8 cellular contexts compared by ENCODE assay signal in the genomic region with DNA sequence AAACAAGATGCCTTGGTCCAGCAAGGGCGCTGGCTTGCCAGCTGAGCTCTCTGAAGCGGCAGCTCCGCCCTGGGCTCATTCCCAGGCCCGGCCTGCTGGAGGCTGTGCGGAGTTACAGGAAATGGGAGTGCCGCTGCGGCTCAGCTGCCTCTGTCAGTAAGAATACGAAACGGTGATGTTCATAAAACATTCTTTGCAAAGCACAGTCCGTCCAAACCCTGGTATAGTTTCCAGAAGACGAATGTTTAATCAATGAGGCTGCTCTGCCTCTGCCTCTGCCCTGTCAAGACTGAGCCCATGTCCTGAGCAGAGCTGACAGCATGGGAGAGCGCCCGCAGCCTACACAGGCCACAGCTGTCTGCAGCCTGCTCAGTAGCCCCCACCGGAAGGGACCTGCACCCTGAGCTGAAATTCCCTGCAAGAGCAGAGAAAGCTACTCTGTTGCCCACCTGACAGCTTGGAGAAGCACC.
DNase-seq lines count a peak whose midpoint lies in the region; ATAC-seq and TF ChIP-seq lines count a peak whose summit lies in the region.

No MANE protein-coding gene starts in this region.

- H3K9me3 ChIP-seq in heart right ventricle, result no peaks in the 10 kb centered on the region

- peak overlapping the region; percentile 20 to 85 (median 73) for H3K27ac ChIP-seq in heart right ventricle

- peaks cover 7% of the 10 kb centered on the region for H3K27me3 Mint-ChIP-seq in activated CD4-positive, alpha-beta T cell treated with anti-CD3 and anti-CD28 coated beads, Interleukin-2, amount 10 ng/mL, durations not matched to agents 24 days and 14 days
- peaks cover 3% of the 10 kb centered on the region for H3K27me3 Mint-ChIP-seq in activated naive CD8-positive, alpha-beta T cell treated with anti-CD3 and anti-CD28 coated beads, Interleukin-2, amount 10 ng/mL, durations not matched to agents 7 days and 5 days
- peaks cover 4% of the 10 kb centered on the region for H3K27me3 Mint-ChIP-seq in activated CD4-positive, alpha-beta memory T cell treated with anti-CD3 and anti-CD28 coated beads, Interleukin-2, amount 10 ng/mL, durations not matched to agents 7 days and 5 days

- H3K36me3 ChIP-seq in heart right ventricle, result peaks cover 0 to 25% (median 5%) of the 10 kb centered on the region in 9 donors

- H3K9me3 Mint-ChIP-seq in activated CD4-positive, alpha-beta T cell treated with anti-CD3 and anti-CD28 coated beads, Interleukin-2, amount 10 ng/mL, durations not matched to agents 24 days and 14 days, result no peaks in the 10 kb centered on the region
- no peaks in the 10 kb centered on the region for H3K9me3 Mint-ChIP-seq in activated naive CD8-positive, alpha-beta T cell treated with anti-CD3 and anti-CD28 coated beads, Interleukin-2, amount 10 ng/mL, durations not matched to agents 7 days and 5 days
- H3K9me3 Mint-ChIP-seq in activated CD4-positive, alpha-beta memory T cell treated with anti-CD3 and anti-CD28 coated beads, Interleukin-2, amount 10 ng/mL, durations not matched to agents 7 days and 5 days, result no peaks in the 10 kb centered on the region

- peaks cover 14% of the 10 kb centered on the region for H3K4me1 Mint-ChIP-seq in activated CD4-positive, alpha-beta T cell treated with anti-CD3 and anti-CD28 coated beads, Interleukin-2, amount 10 ng/mL, durations not matched to agents 24 days and 14 days
- H3K4me1 Mint-ChIP-seq in activated naive CD8-positive, alpha-beta T cell treated with anti-CD3 and anti-CD28 coated beads, Interleukin-2, amount 10 ng/mL, durations not matched to agents 7 days and 5 days, result peaks cover 7% of the 10 kb centered on the region
- peaks cover 5% of the 10 kb centered on the region for H3K4me1 Mint-ChIP-seq in activated CD4-positive, alpha-beta memory T cell treated with anti-CD3 and anti-CD28 coated beads, Interleukin-2, amount 10 ng/mL, durations not matched to agents 7 days and 5 days

- DNase-seq in activated CD4-positive, alpha-beta T cell treated with anti-CD3 and anti-CD28 coated beads, Interleukin-2, amount 10 ng/mL, durations not matched to agents 24 days and 14 days, result peak; percentile 65
- DNase-seq in activated CD4-positive, alpha-beta T cell treated with anti-CD3 and anti-CD28 coated beads for 1 hour, result no peak
- no peak for DNase-seq in activated naive CD8-positive, alpha-beta T cell treated with anti-CD3 and anti-CD28 coated beads, Interleukin-2, amount 10 ng/mL, durations not matched to agents 7 days and 5 days
- peak; percentile 78 to 87 for DNase-seq in heart right ventricle
- DNase-seq in pons (ENCODE audit: low spot score), result peak; percentile 71
- no peak for DNase-seq in activated CD4-positive, alpha-beta memory T cell treated with anti-CD3 and anti-CD28 coated beads, Interleukin-2, amount 10 ng/mL, durations not matched to agents 7 days and 5 days
- DNase-seq in COR-L47 (lab: John Stamatoyannopoulos, UW), result no peak

- H3K4me3 Mint-ChIP-seq in activated CD4-positive, alpha-beta T cell treated with anti-CD3 and anti-CD28 coated beads, Interleukin-2, amount 10 ng/mL, durations not matched to agents 24 days and 14 days, result no peak overlapping the region
- peak overlapping the region; percentile 24 for H3K4me3 Mint-ChIP-seq in activated naive CD8-positive, alpha-beta T cell treated with anti-CD3 and anti-CD28 coated beads, Interleukin-2, amount 10 ng/mL, durations not matched to agents 7 days and 5 days
- H3K4me3 Mint-ChIP-seq in activated CD4-positive, alpha-beta memory T cell treated with anti-CD3 and anti-CD28 coated beads, Interleukin-2, amount 10 ng/mL, durations not matched to agents 7 days and 5 days, result no peak overlapping the region

- 28 to 31% methylated on average over 14 of the region's 14 CpGs for WGBS in heart right ventricle, 2 donors

- CTCF ChIA-PET in activated CD4-positive, alpha-beta memory T cell treated with anti-CD3 and anti-CD28 coated beads, Interleukin-2, amount 10 ng/mL, durations not matched to agents 7 days and 5 days (lab: Charles Lee), result interaction anchor here (1.2 to 7.3 kb wide), 4 partner anchors 10 to 354 kb away, joined by 3 to 53 read pairs (median 4); no protein-coding TSS in a partner anchor

- peak overlapping the region in 4 of 10 donors; percentile 12 to 35 (median 16) for H3K4me3 ChIP-seq in heart right ventricle

- H3K4me1 ChIP-seq in heart right ventricle, result peaks cover 5 to 37% (median 21%) of the 10 kb centered on the region in 9 donors

- H3K36me3 Mint-ChIP-seq in activated CD4-positive, alpha-beta T cell treated with anti-CD3 and anti-CD28 coated beads, Interleukin-2, amount 10 ng/mL, durations not matched to agents 24 days and 14 days (ENCODE audit: low read depth), result peaks cover 2% of the 10 kb centered on the region
- H3K36me3 Mint-ChIP-seq in activated naive CD8-positive, alpha-beta T cell treated with anti-CD3 and anti-CD28 coated beads, Interleukin-2, amount 10 ng/mL, durations not matched to agents 7 days and 5 days, result no peaks in the 10 kb centered on the region
- no peaks in the 10 kb centered on the region for H3K36me3 Mint-ChIP-seq in activated CD4-positive, alpha-beta memory T cell treated with anti-CD3 and anti-CD28 coated beads, Interleukin-2, amount 10 ng/mL, durations not matched to agents 7 days and 5 days (ENCODE audit: low read depth)

- no peaks in the 10 kb centered on the region for H3K27me3 ChIP-seq in heart right ventricle

- intact Hi-C loops in activated CD4-positive, alpha-beta T cell treated with anti-CD3 and anti-CD28 coated beads, Interleukin-2, amount 10 ng/mL, durations not matched to agents 24 days and 14 days (cut with micrococcal nuclease), result loop anchor here (5.0 kb wide), 1 partner anchor 208 kb away; no protein-coding TSS in a partner anchor
- intact Hi-C loops in heart right ventricle (cut with DNase I), result loop anchor here (5.0 to 10.0 kb wide), 9 partner anchors 48 to 357 kb away; partner anchors contain the start of gene ZDHHC14 (in 5 of the 10)

- peak; percentile 53 for ATAC-seq in activated naive CD8-positive, alpha-beta T cell treated with anti-CD3 and anti-CD28 coated beads, Interleukin-2, amount 10 ng/mL, durations not matched to agents 7 days and 5 days (ENCODE audit: low read depth)
- peak; percentile 86 to 95 (median 92) for ATAC-seq in heart right ventricle
- no peak for ATAC-seq in HG02885 (IDR thresholded peaks at IDR 0.05; ENCODE audit: poor library complexity, unreplicated experiment)

- H3K27ac Mint-ChIP-seq in activated CD4-positive, alpha-beta T cell treated with anti-CD3 and anti-CD28 coated beads, Interleukin-2, amount 10 ng/mL, durations not matched to agents 24 days and 14 days, result no peak overlapping the region
- H3K27ac Mint-ChIP-seq in activated naive CD8-positive, alpha-beta T cell treated with anti-CD3 and anti-CD28 coated beads, Interleukin-2, amount 10 ng/mL, durations not matched to agents 7 days and 5 days, result no peak overlapping the region
- H3K27ac Mint-ChIP-seq in activated CD4-positive, alpha-beta memory T cell treated with anti-CD3 and anti-CD28 coated beads, Interleukin-2, amount 10 ng/mL, durations not matched to agents 7 days and 5 days, result no peak overlapping the region

- peak in 7 of 9 donors; percentile 16 to 52 (median 31) for TF ChIP-seq CTCF in heart right ventricle (IDR thresholded peaks at IDR 0.05)

- POLR2A ChIA-PET in activated naive CD8-positive, alpha-beta T cell treated with anti-CD3 and anti-CD28 coated beads, Interleukin-2, amount 10 ng/mL, durations not matched to agents 7 days and 5 days (lab: Charles Lee), result interaction anchor here (0.6 to 1.9 kb wide), 2 partner anchors 10 to 347 kb away, joined by 4 to 7 read pairs; partner anchors contain the start of gene TMEM242
- POLR2A ChIA-PET in activated CD4-positive, alpha-beta memory T cell treated with anti-CD3 and anti-CD28 coated beads, Interleukin-2, amount 10 ng/mL, durations not matched to agents 7 days and 5 days (lab: Charles Lee), result interaction anchor here (1.5 kb wide), 1 partner anchor 12 kb away, joined by 3 read pairs; no protein-coding TSS in a partner anchor

Comparison
In these comparisons a context has a peak if more than half of its experiments do, and no peak if none do; other contexts are left out.
1. DNase-seq: peak in activated CD4-positive, alpha-beta T cell treated with anti-CD3 and anti-CD28 coated beads, Interleukin-2, amount 10 ng/mL, durations not matched to agents 24 days and 14 days (single experiment), heart right ventricle (2 of 2) and pons (single experiment); none in activated CD4-positive, alpha-beta T cell treated with anti-CD3 and anti-CD28 coated beads for 1 hour (single experiment), activated naive CD8-positive, alpha-beta T cell treated with anti-CD3 and anti-CD28 coated beads, Interleukin-2, amount 10 ng/mL, durations not matched to agents 7 days and 5 days (single experiment), activated CD4-positive, alpha-beta memory T cell treated with anti-CD3 and anti-CD28 coated beads, Interleukin-2, amount 10 ng/mL, durations not matched to agents 7 days and 5 days (single experiment) and COR-L47 (single experiment).